Comparison of ENCODE assay signal across 1 cellular context in genomic region chr15:79978694-79979519, GRCh38.
TF ChIP-seq lines count a peak whose summit lies in the region.

No MANE protein-coding gene starts in this region.

TF ChIP-seq in HepG2, 621 proteins besides CTCF, POLR2A, EP300 and RAD21 (continued from another document and continues in another):
- peak; percentile 87; the same call in 1 of the 2 replicates for TF ChIP-seq AHDC1 (CRISPR knock-in tag; IDR thresholded peaks at IDR 0.05; ENCODE audit: borderline replicate concordance)
- TF ChIP-seq ZFP91 (CRISPR knock-in tag; IDR thresholded peaks at IDR 0.05; ENCODE audit: borderline replicate concordance) = 0 out of 2 replicates have a peak, but pooled peaks have one; percentile 32
- no peak for TF ChIP-seq FOXM1 (CRISPR knock-in tag; IDR thresholded peaks at IDR 0.05)
- TF ChIP-seq ZNF101 (CRISPR knock-in tag; IDR thresholded peaks at IDR 0.05; ENCODE audit: borderline replicate concordance, low read depth) = no peak
- no peak for TF ChIP-seq TSC22D2 (CRISPR knock-in tag; IDR thresholded peaks at IDR 0.05; ENCODE audit: borderline replicate concordance)
- TF ChIP-seq ZBTB7B (CRISPR knock-in tag; IDR thresholded peaks at IDR 0.05) = no peak; the same call in 1 of the 2 replicates
- TF ChIP-seq KLF16 (CRISPR knock-in tag; IDR thresholded peaks at IDR 0.05) = peak in 1 of 2 experiments; percentile 45; a peak in 1 of 4 replicates
- TF ChIP-seq TEAD3 (CRISPR knock-in tag; optimal IDR thresholded peaks at IDR 0.05; ENCODE audit: borderline replicate concordance) = peak; percentile 68
- TF ChIP-seq SSRP1 (CRISPR knock-in tag; IDR thresholded peaks at IDR 0.05) = no peak
- TF ChIP-seq HINFP (CRISPR knock-in tag; IDR thresholded peaks at IDR 0.05; ENCODE audit: low read depth) = no peak
- TF ChIP-seq ZNF138 (CRISPR knock-in tag; IDR thresholded peaks at IDR 0.05; ENCODE audit: low read depth) = no peak
- TF ChIP-seq GPN1 (CRISPR knock-in tag; IDR thresholded peaks at IDR 0.05; ENCODE audit: borderline replicate concordance) = no peak
- TF ChIP-seq MBD4 (IDR thresholded peaks at IDR 0.05; ENCODE audit: borderline replicate concordance, low read length) = no peak
- TF ChIP-seq IKZF1 (IDR thresholded peaks at IDR 0.05) = no peak
- peak; percentile 26; the same call in 1 of the 2 replicates for TF ChIP-seq STAG1 (CRISPR knock-in tag; IDR thresholded peaks at IDR 0.05)
- peak; percentile 84 for TF ChIP-seq HDAC2 (CRISPR knock-in tag; IDR thresholded peaks at IDR 0.05)
- 0 out of 2 replicates have a peak, but pooled peaks have one; percentile 37 for TF ChIP-seq ZSCAN31 (CRISPR knock-in tag; IDR thresholded peaks at IDR 0.05; ENCODE audit: low read depth)
- TF ChIP-seq SMC3 (IDR thresholded peaks at IDR 0.05; ENCODE audit: low read length) = peak; percentile 27; the same call in 1 of the 2 replicates
- TF ChIP-seq ZNF331 (CRISPR knock-in tag; IDR thresholded peaks at IDR 0.05) = peak; percentile 44; the same call in 1 of the 2 replicates
- TF ChIP-seq CSRNP1 (CRISPR knock-in tag; IDR thresholded peaks at IDR 0.05) = no peak
- no peak for TF ChIP-seq HNRNPL (IDR thresholded peaks at IDR 0.05; ENCODE audit: low read depth, low read length)
- TF ChIP-seq ETS1 (CRISPR knock-in tag; IDR thresholded peaks at IDR 0.05) = no peak
- no peak for TF ChIP-seq MXD4 (CRISPR knock-in tag; IDR thresholded peaks at IDR 0.05)
- TF ChIP-seq NR2C2 (CRISPR knock-in tag; IDR thresholded peaks at IDR 0.05; ENCODE audit: borderline replicate concordance) = no peak; the same call in 1 of the 2 replicates
- TF ChIP-seq SALL2 (CRISPR knock-in tag; IDR thresholded peaks at IDR 0.05) = peak; percentile 17; the same call in 1 of the 2 replicates
- TF ChIP-seq NONO (IDR thresholded peaks at IDR 0.05) = no peak
- peak; percentile 42 for TF ChIP-seq NONO (CRISPR knock-in tag; conservative IDR thresholded peaks at IDR 0.05)
- TF ChIP-seq E2F1 (CRISPR knock-in tag; IDR thresholded peaks at IDR 0.05) = no peak
- TF ChIP-seq SATB2 (CRISPR knock-in tag; IDR thresholded peaks at IDR 0.05) = no peak
- TF ChIP-seq KLF12 (CRISPR knock-in tag; IDR thresholded peaks at IDR 0.05; ENCODE audit: borderline replicate concordance) = no peak
- TF ChIP-seq UBTF (CRISPR knock-in tag; IDR thresholded peaks at IDR 0.05) = no peak; the same call in 1 of the 2 replicates
- TF ChIP-seq RBM39 (IDR thresholded peaks at IDR 0.05; ENCODE audit: low read depth, low read length, poor library complexity, severe bottlenecking) = no peak
- no peak for TF ChIP-seq RFX3 (CRISPR knock-in tag; IDR thresholded peaks at IDR 0.05)
- peak; percentile 99 for TF ChIP-seq ZBTB39 (CRISPR knock-in tag; IDR thresholded peaks at IDR 0.05)
- no peak; the same call in 1 of the 2 replicates for TF ChIP-seq ZBTB4 (CRISPR knock-in tag; IDR thresholded peaks at IDR 0.05; ENCODE audit: borderline replicate concordance)
- TF ChIP-seq WIZ (CRISPR knock-in tag; IDR thresholded peaks at IDR 0.05) = no peak
- no peak for TF ChIP-seq ZNF260 (CRISPR knock-in tag; IDR thresholded peaks at IDR 0.05; ENCODE audit: borderline replicate concordance, low read depth)
- peak; percentile 63; the same call in 1 of the 2 replicates for TF ChIP-seq TARDBP (CRISPR knock-in tag; IDR thresholded peaks at IDR 0.05)
